ENCODE assay signal across 18 cellular contexts in genomic region chr13:50907781-50908180, GRCh38.
"Had no signal": no experiment of that assay in that cellular context is flagged by ENCODE, and none has a peak within 500 bp of the region (broad histone marks: within the 10 kb centered on the region; RNA-seq: fewer than 3 reads in every experiment).

No MANE protein-coding gene starts in this region.

- H3K4me1 ChIP-seq: psoas muscle had no signal

- DNase-seq: activated CD4-positive, alpha-beta T cell treated with anti-CD3 and anti-CD28 coated beads, Interleukin-2, amount 50 U/mL, for 48 hours; activated naive CD4-positive, alpha-beta T cell treated with anti-CD3 and anti-CD28 coated beads for 36 hours; amniotic stem cell; dorsolateral prefrontal cortex; immature natural killer cell; midbrain; nucleus accumbens; psoas muscle; stimulated activated CD4-positive, alpha-beta T cell treated with anti-CD3 and anti-CD28 coated beads, Interleukin-12 subunit alpha, Interleukin-12 subunit beta, amount 100 ng/mL, for 4 hours; stimulated activated naive CD8-positive, alpha-beta T cell treated with anti-CD3 and anti-CD28 coated beads, Interleukin-15, Interleukin-2, amounts not matched to agents 100 U/mL and 50 U/mL, for 24 hours; upper lobe of right lung had no signal

- H3K9me3 Mint-ChIP-seq: activated naive CD4-positive, alpha-beta T cell treated with anti-CD3 and anti-CD28 coated beads for 36 hours; activated T-helper 17 cell treated with anti-CD3 and anti-CD28 coated beads, Interleukin-2, amount 50 U/mL, for 72 hours; immature natural killer cell; T-helper 2 cell treated with Interferon-gamma antibody and Interleukin-4, amounts not matched to agents 5 μg/mL and 100 μg/mL, for 36 hours had no signal

- H3K9me3 ChIP-seq: esophagus muscularis mucosa, psoas muscle, suprapubic skin, upper lobe of right lung had no signal

- H3K27me3 Mint-ChIP-seq: activated T-helper 17 cell treated with anti-CD3 and anti-CD28 coated beads, Interleukin-2, amount 50 U/mL, for 72 hours had no signal

- H3K4me3 Mint-ChIP-seq: activated T-helper 17 cell treated with anti-CD3 and anti-CD28 coated beads, Interleukin-2, amount 50 U/mL, for 72 hours had no signal

- H3K4me3 ChIP-seq: dorsolateral prefrontal cortex, esophagus muscularis mucosa, lung, psoas muscle, suprapubic skin, upper lobe of right lung had no signal

- ATAC-seq: activated CD4-positive, CD25-positive, alpha-beta regulatory T cell treated with anti-CD3 and anti-CD28 coated beads, Interleukin-2, amount 50 U/mL, for 24 hours; activated T-helper 17 cell treated with anti-CD3 and anti-CD28 coated beads, Interleukin-2, amount 50 U/mL, for 72 hours; psoas muscle; sciatic nerve; stimulated activated naive CD8-positive, alpha-beta T cell treated with anti-CD3 and anti-CD28 coated beads, Interleukin-15, Interleukin-2, amounts not matched to agents 100 U/mL and 50 U/mL, for 24 hours; upper lobe of right lung had no signal

- H3K27ac ChIP-seq: esophagus muscularis mucosa, psoas muscle, suprapubic skin, upper lobe of right lung had no signal

- H3K36me3 Mint-ChIP-seq: immature natural killer cell had no signal

- H3K27ac Mint-ChIP-seq: activated naive CD4-positive, alpha-beta T cell treated with anti-CD3 and anti-CD28 coated beads for 36 hours; activated T-helper 17 cell treated with anti-CD3 and anti-CD28 coated beads, Interleukin-2, amount 50 U/mL, for 72 hours had no signal

- H3K27me3 ChIP-seq: dorsolateral prefrontal cortex, esophagus muscularis mucosa, suprapubic skin, upper lobe of right lung had no signal

- H3K36me3 ChIP-seq: esophagus muscularis mucosa, suprapubic skin, upper lobe of right lung had no signal
